5 cellular contexts compared by ENCODE assay signal in genomic region chr2:111544006-111544405, GRCh38.
A peak's percentile ranks its signal among the peaks of the same experiment; 100 is the strongest.
DNase-seq lines count a peak whose midpoint lies in the region; FAIRE-seq lines count a peak whose summit lies in the region.
"Not testable (repeated sequence)": the region's sequence is repeated elsewhere in the genome, so short reads cannot be mapped to it uniquely, and the experiment has no call there.

No MANE protein-coding gene starts in this region.

- FAIRE-seq in RCC 7860 (lab: Jason Lieb, UNC) = peak; percentile 76

- peak; percentile 27 for DNase-seq in ELR (ENCODE audit: low read depth)
- peak; percentile 26 for DNase-seq in HT1080 (ENCODE audit: low read depth)
- not testable (repeated sequence) for DNase-seq in RCC 7860 (ENCODE audit: low spot score)
- peak; percentile 67 for DNase-seq in dermis blood vessel endothelial cell
- DNase-seq in lung microvascular endothelial cell (ENCODE audit: low read depth in 2 of 2) = peak; percentile 19 to 71
